ENCODE assay signal across 27 cellular contexts in genomic region chr1:19262728-19263127, GRCh38.
"Had no signal": no experiment of that assay in that cellular context is flagged by ENCODE, and none has a peak within 500 bp of the region (broad histone marks: within the 10 kb centered on the region; RNA-seq: fewer than 3 reads in every experiment).

No MANE protein-coding gene starts in this region.

- H3K36me3 ChIP-seq: uterus had no signal

- H3K79me2 ChIP-seq: parathyroid adenoma had no signal

- H3K9me3 Mint-ChIP-seq: naive thymus-derived CD8-positive, alpha-beta T cell; nephron progenitor cell; stimulated activated naive CD8-positive, alpha-beta T cell treated with anti-CD3 and anti-CD28 coated beads, Interleukin-15, amount 100 ng/mL, for 72 hours had no signal

- H3K9me3 ChIP-seq: gastrocnemius medialis, lower lobe of right lung, neutrophil, suprapubic skin, transverse colon, upper lobe of right lung, uterus had no signal

- ATAC-seq: esophagus mucosa; gastrocnemius medialis; left ventricle myocardium superior; lower lobe of right lung; naive thymus-derived CD8-positive, alpha-beta T cell; sciatic nerve; stimulated activated naive CD8-positive, alpha-beta T cell treated with anti-CD3 and anti-CD28 coated beads, Interleukin-15, amount 100 ng/mL, for 72 hours; upper lobe of right lung had no signal

- H3K27ac Mint-ChIP-seq: progenitor cell of endocrine pancreas; stimulated activated naive CD8-positive, alpha-beta T cell treated with anti-CD3 and anti-CD28 coated beads, Interleukin-15, amount 100 ng/mL, for 72 hours had no signal

- H3K4me1 ChIP-seq: gastrocnemius medialis, lower lobe of right lung, suprapubic skin, transverse colon, upper lobe of right lung, uterus had no signal

- H3K27me3 ChIP-seq: dorsolateral prefrontal cortex, gastrocnemius medialis, neutrophil, suprapubic skin, transverse colon, upper lobe of right lung, uterus had no signal

- H3K4me3 Mint-ChIP-seq: naive thymus-derived CD8-positive, alpha-beta T cell; nephron progenitor cell; stimulated activated naive CD8-positive, alpha-beta T cell treated with anti-CD3 and anti-CD28 coated beads, Interleukin-15, amount 100 ng/mL, for 72 hours had no signal

- H3K27me3 Mint-ChIP-seq: naive thymus-derived CD8-positive, alpha-beta T cell; progenitor cell of endocrine pancreas; stimulated activated naive CD8-positive, alpha-beta T cell treated with anti-CD3 and anti-CD28 coated beads, Interleukin-15, amount 100 ng/mL, for 72 hours had no signal

- H3K27ac ChIP-seq: dorsolateral prefrontal cortex, epithelial cell of prostate, gastrocnemius medialis, lower lobe of right lung, neutrophil, parathyroid adenoma, suprapubic skin, transverse colon, upper lobe of right lung, uterus had no signal

- H2AFZ ChIP-seq: parathyroid adenoma had no signal

- H3K4me1 Mint-ChIP-seq: naive thymus-derived CD8-positive, alpha-beta T cell; nephron progenitor cell had no signal

- DNase-seq: dorsolateral prefrontal cortex; effector CD4-positive, alpha-beta T cell; foreskin fibroblast; gastrocnemius medialis; head of caudate nucleus; left ventricle myocardium superior; lower lobe of right lung; naive thymus-derived CD8-positive, alpha-beta T cell; nephron progenitor cell; stimulated activated CD4-positive, alpha-beta T cell treated with anti-CD3 and anti-CD28 coated beads, Interleukin-12 subunit alpha, Interleukin-12 subunit beta, amount 100 ng/mL, for 4 hours; stimulated activated CD4-positive, alpha-beta T cell treated with anti-CD3 and anti-CD28 coated beads, Interleukin-1b, Interleukin-23, amount 100 ng/mL, for 48 hours; stimulated activated CD4-positive, alpha-beta T cell treated with anti-CD3 and anti-CD28 coated beads, Interleukin-4, amount 100 ng/mL, for 1 hour; stimulated activated CD8-positive, alpha-beta memory T cell treated with anti-CD3 and anti-CD28 coated beads, Interleukin-4, amount 100 ng/mL, for 48 hours; stimulated activated naive CD4-positive, alpha-beta T cell; stimulated activated naive CD8-positive, alpha-beta T cell treated with anti-CD3 and anti-CD28 coated beads, Interleukin-15, amount 100 ng/mL, for 72 hours; transverse colon; upper lobe of right lung; uterus had no signal

- H3K4me3 ChIP-seq: dorsolateral prefrontal cortex, gastrocnemius medialis, lower lobe of right lung, smooth muscle cell, suprapubic skin, transverse colon, upper lobe of right lung, uterus had no signal

- FAIRE-seq: keratinocyte had no signal

- H3K9ac ChIP-seq: parathyroid adenoma had no signal

- H3K4me2 ChIP-seq: smooth muscle cell had no signal
